In the genomic region with DNA sequence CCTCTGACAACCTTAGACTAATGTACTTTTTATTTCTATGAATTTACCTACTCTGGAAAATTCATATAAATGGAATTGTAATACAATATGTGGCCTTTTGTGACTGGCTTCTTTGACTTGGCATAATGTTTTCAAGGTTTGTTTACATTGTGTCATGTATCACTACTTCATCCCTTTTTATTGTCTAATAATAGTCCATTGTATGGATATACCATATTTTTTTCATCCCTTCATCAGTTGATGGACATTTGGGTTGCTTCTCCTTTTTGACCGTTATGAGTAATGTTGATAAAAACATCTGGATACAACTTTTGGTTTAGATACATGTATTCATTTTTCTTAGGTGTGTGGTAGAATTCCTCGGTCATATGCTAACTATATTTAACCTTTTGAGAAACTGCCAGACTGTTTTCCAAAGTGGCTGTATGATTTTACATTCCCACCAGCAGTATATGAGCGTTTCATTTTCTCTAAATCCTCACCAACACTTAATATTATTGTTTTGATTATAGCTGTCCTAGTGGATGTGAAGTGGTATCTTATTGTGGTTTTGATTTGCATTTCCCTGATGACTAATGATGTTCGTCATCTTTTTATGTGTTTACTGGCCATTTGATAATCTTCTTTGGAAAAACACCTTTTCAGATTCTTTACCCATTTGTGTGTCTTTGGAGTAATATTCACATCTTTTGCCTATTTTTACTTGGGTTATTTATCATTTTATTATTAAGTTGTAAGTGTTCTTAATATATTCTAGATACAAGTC, we compare ENCODE assay signal across 18 cellular contexts. TPM values are rescaled to one million over a fixed set of nuclear protein-coding genes. Genes with fewer than 3 reads are reported as not detected.
A peak's percentile ranks its signal among the peaks of the same experiment; 100 is the strongest.
DNase-seq lines count a peak whose midpoint lies in the region; ATAC-seq lines count a peak whose summit lies in the region.
"Had no signal": no experiment of that assay in that cellular context is flagged by ENCODE, and none has a peak within 500 bp of the region (broad histone marks: within the 10 kb centered on the region; RNA-seq: fewer than 3 reads in every experiment).

No MANE protein-coding gene starts in this region.

- no peak overlapping the region for H3K9ac ChIP-seq in Karpas-422 (ENCODE audit: low read length)

- H3K4me2 ChIP-seq in Karpas-422 (ENCODE audit: low read depth, low read length, poor library complexity, severe bottlenecking) = peak overlapping the region; percentile 55

- no peak overlapping the region for H3K27ac ChIP-seq in Karpas-422 (ENCODE audit: low read length)
- H3K27ac ChIP-seq: epithelial cell of prostate, thyroid gland had no signal

- H3K36me3 ChIP-seq in Karpas-422 (ENCODE audit: insufficient read depth, low read length) = peaks cover 15% of the 10 kb centered on the region
- H3K36me3 ChIP-seq: thyroid gland had no signal

- peaks cover 20% of the 10 kb centered on the region for H3K36me3 Mint-ChIP-seq in activated naive CD8-positive, alpha-beta T cell treated with anti-CD3 and anti-CD28 coated beads, Interleukin-2, amount 50 U/mL, for 24 hours (ENCODE audit: low read depth)

- peak overlapping the region; percentile 16 for H3K4me3 Mint-ChIP-seq in activated naive CD8-positive, alpha-beta T cell treated with anti-CD3 and anti-CD28 coated beads, Interleukin-2, amount 50 U/mL, for 24 hours
- H3K4me3 Mint-ChIP-seq: activated B cell treated with CpG ODN at 0.5 μM for 24 hours; activated naive CD4-positive, alpha-beta T cell treated with anti-CD3 and anti-CD28 coated beads, Interleukin-2, amount 10 ng/mL, durations not matched to agents 7 days and 5 days; B cell; T-helper 1 cell treated with Interleukin-12 subunit alpha and Interleukin-12 subunit beta and Interleukin-4 antibody, amounts not matched to agents 30 μg/mL and 1 μg/mL, for 36 hours had no signal

- H3K4me1 Mint-ChIP-seq in activated naive CD8-positive, alpha-beta T cell treated with anti-CD3 and anti-CD28 coated beads, Interleukin-2, amount 50 U/mL, for 24 hours = peaks cover 70% of the 10 kb centered on the region

- H3K79me2 ChIP-seq in Karpas-422 (ENCODE audit: low read length) = peaks cover 98% of the 10 kb centered on the region

- in situ Hi-C loops in G401 (cut with HindIII; ENCODE audit: low sequenced_read_pairs) = no loop called here

- no peak overlapping the region for H3K4me3 ChIP-seq in Karpas-422 (ENCODE audit: low read length)
- H3K4me3 ChIP-seq: thyroid gland had no signal

- ATAC-seq in activated naive CD8-positive, alpha-beta T cell treated with anti-CD3 and anti-CD28 coated beads, Interleukin-2, amount 50 U/mL, for 24 hours = no peak
- ATAC-seq: HepG2, left lobe of liver had no signal

- H4K20me1 ChIP-seq in Karpas-422 (ENCODE audit: insufficient read depth, low read depth, low read length) = no peaks in the 10 kb centered on the region; the same call in 1 of the 2 replicates

- no peak overlapping the region for H2AFZ ChIP-seq in Karpas-422 (ENCODE audit: low read length)

- H3K27me3 Mint-ChIP-seq in activated naive CD8-positive, alpha-beta T cell treated with anti-CD3 and anti-CD28 coated beads, Interleukin-2, amount 50 U/mL, for 24 hours = peaks cover 2% of the 10 kb centered on the region
- H3K27me3 Mint-ChIP-seq: activated B cell treated with CpG ODN at 0.5 μM for 24 hours, B cell had no signal

- no peaks in the 10 kb centered on the region for H3K9me2 ChIP-seq in Karpas-422 (replicated peaks; ENCODE audit: insufficient read depth, low read length)

- H3K9me3 Mint-ChIP-seq in activated naive CD8-positive, alpha-beta T cell treated with anti-CD3 and anti-CD28 coated beads, Interleukin-2, amount 50 U/mL, for 24 hours = peaks cover 3% of the 10 kb centered on the region
- H3K9me3 Mint-ChIP-seq: activated naive CD4-positive, alpha-beta T cell treated with anti-CD3 and anti-CD28 coated beads, Interleukin-2, amount 10 ng/mL, durations not matched to agents 7 days and 5 days; T-helper 1 cell treated with Interleukin-12 subunit alpha and Interleukin-12 subunit beta and Interleukin-4 antibody, amounts not matched to agents 30 μg/mL and 1 μg/mL, for 36 hours had no signal

- H3K27me3 ChIP-seq in Karpas-422 (ENCODE audit: low read length) = no peaks in the 10 kb centered on the region
- H3K27me3 ChIP-seq: thyroid gland had no signal

- H3K9me3 ChIP-seq in Karpas-422 (ENCODE audit: low read length) = no peaks in the 10 kb centered on the region
- H3K9me3 ChIP-seq: thyroid gland had no signal

- peak overlapping the region; percentile 72 for H3K27ac Mint-ChIP-seq in activated naive CD8-positive, alpha-beta T cell treated with anti-CD3 and anti-CD28 coated beads, Interleukin-2, amount 50 U/mL, for 24 hours
- H3K27ac Mint-ChIP-seq: activated B cell treated with CpG ODN at 0.5 μM for 24 hours; activated naive CD4-positive, alpha-beta T cell treated with anti-CD3 and anti-CD28 coated beads, Interleukin-2, amount 10 ng/mL, durations not matched to agents 7 days and 5 days; B cell; T-helper 1 cell treated with Interleukin-12 subunit alpha and Interleukin-12 subunit beta and Interleukin-4 antibody, amounts not matched to agents 30 μg/mL and 1 μg/mL, for 36 hours had no signal

- DNase-seq in EH (ENCODE audit: low read depth) (peak; percentile 24), Karpas-422 (no peak), iris pigment epithelial cell (ENCODE audit: low read depth) (peak; percentile 55), G401 (ENCODE audit: low spot score) (no peak), SIG-M5 (lab: John Stamatoyannopoulos, UW) (no peak)
- DNase-seq in activated naive CD8-positive, alpha-beta T cell treated with anti-CD3 and anti-CD28 coated beads, Interleukin-2, amount 50 U/mL, for 24 hours = no peak
- DNase-seq in activated CD4-positive, alpha-beta T cell treated with anti-CD3 and anti-CD28 coated beads, Interleukin-2, amount 50 U/mL, for 48 hours = no peak
- DNase-seq: activated B cell treated with CpG ODN at 0.5 μM for 24 hours; activated naive CD4-positive, alpha-beta T cell treated with anti-CD3 and anti-CD28 coated beads, Interleukin-2, amount 10 ng/mL, durations not matched to agents 7 days and 5 days; midbrain; NCI-H187 treated with DMSO at 0.1 percent for 48 hours; SHP77; thyroid gland had no signal

- peaks cover 64% of the 10 kb centered on the region for H3K4me1 ChIP-seq in Karpas-422 (ENCODE audit: low read length)

RNA-seq across cellular contexts. Expression of a gene that starts 3.5 kb away (rescaled TPM):
- total RNA-seq in Karpas-422 (2014; rRNA removed; shearing (Covaris generic); ENCODE audit: low replicate concordance) = 107 and 168 TPM in 2 replicates
- 89.6 and 177 TPM in 2 replicates for total RNA-seq in G401 (2014; rRNA removed; shearing (Covaris generic))

RNA-seq across cellular contexts. Expression of a gene that starts 3.7 kb away (rescaled TPM):
- 48.8 and 63.4 TPM in 2 replicates for total RNA-seq in Karpas-422 (2014; rRNA removed; shearing (Covaris generic); ENCODE audit: low replicate concordance)
- total RNA-seq in G401 (2014; rRNA removed; shearing (Covaris generic)) = 46.2 and 53.3 TPM in 2 replicates

RNA-seq across cellular contexts. Expression of a gene that starts 42.3 kb away (rescaled TPM):
- total RNA-seq in Karpas-422 (2014; rRNA removed; shearing (Covaris generic); ENCODE audit: low replicate concordance) = 13.3 and 30.9 TPM in 2 replicates
- 16.9 and 19.5 TPM in 2 replicates for total RNA-seq in G401 (2014; rRNA removed; shearing (Covaris generic))

RNA-seq across cellular contexts. Expression of a gene that starts 59.0 kb away (rescaled TPM):
- 21.1 and 37.9 TPM in 2 replicates for total RNA-seq in Karpas-422 (2014; rRNA removed; shearing (Covaris generic); ENCODE audit: low replicate concordance)
- total RNA-seq in G401 (2014; rRNA removed; shearing (Covaris generic)) = 15.2 and 16.9 TPM in 2 replicates

Comparison
In these comparisons a context has a peak if more than half of its experiments do, and no peak if none do; other contexts are left out.
1. DNase-seq: peak in EH (single experiment) and iris pigment epithelial cell (single experiment); none in Karpas-422 (single experiment), activated naive CD8-positive, alpha-beta T cell treated with anti-CD3 and anti-CD28 coated beads, Interleukin-2, amount 50 U/mL, for 24 hours (single experiment), G401 (single experiment), SIG-M5 (single experiment) and activated CD4-positive, alpha-beta T cell treated with anti-CD3 and anti-CD28 coated beads, Interleukin-2, amount 50 U/mL, for 48 hours (0 of 2).